Comparison of ENCODE assay signal across 1 cellular context in the genomic region with DNA sequence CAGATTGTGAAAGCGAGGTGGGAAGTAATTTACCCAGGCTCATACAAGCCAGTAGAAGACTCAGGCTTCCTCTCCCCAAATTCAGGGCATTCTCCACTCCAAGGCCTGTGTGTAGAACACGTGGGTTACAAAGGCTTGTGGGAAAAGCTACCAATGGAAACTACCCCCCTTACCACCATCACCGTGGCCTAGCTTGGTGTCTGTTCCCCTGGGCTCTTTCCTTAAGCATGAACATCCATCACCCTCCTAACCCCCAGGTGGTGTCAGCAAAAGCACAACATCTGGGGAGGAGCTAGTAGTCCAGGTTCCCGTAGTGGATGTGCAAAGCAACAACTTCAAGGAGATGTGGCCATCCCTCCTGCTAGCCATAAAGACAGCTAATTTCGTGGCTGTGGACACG.
TF ChIP-seq lines count a peak whose summit lies in the region.

No MANE protein-coding gene starts in this region.

TF ChIP-seq in SK-N-SH treated with all-trans-retinoic acid at 6 μM for 48 hours, 23 proteins besides CTCF, POLR2A, EP300 and RAD21 (continued from another document):
- TF ChIP-seq, protein P1, sequence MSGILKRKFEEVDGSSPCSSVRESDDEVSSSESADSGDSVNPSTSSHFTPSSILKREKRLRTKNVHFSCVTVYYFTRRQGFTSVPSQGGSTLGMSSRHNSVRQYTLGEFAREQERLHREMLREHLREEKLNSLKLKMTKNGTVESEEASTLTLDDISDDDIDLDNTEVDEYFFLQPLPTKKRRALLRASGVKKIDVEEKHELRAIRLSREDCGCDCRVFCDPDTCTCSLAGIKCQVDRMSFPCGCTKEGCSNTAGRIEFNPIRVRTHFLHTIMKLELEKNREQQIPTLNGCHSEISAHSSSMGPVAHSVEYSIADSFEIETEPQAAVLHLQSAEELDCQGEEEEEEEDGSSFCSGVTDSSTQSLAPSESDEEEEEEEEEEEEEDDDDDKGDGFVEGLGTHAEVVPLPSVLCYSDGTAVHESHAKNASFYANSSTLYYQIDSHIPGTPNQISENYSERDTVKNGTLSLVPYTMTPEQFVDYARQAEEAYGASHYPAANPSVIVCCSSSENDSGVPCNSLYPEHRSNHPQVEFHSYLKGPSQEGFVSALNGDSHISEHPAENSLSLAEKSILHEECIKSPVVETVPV (CRISPR knock-in tag; IDR thresholded peaks at IDR 0.05): no peak
- no peak for TF ChIP-seq GLIS3 (CRISPR knock-in tag; IDR thresholded peaks at IDR 0.05)
